In genomic region chr2:160458718-160459453, GRCh38 we compare ENCODE assay signal across 1 cellular context.
TF ChIP-seq lines count a peak whose summit lies in the region.

No MANE protein-coding gene starts in this region.

TF ChIP-seq in HepG2, 621 proteins besides CTCF, POLR2A, EP300 and RAD21:
- TF ChIP-seq ZNF609 (CRISPR knock-in tag; IDR thresholded peaks at IDR 0.05; ENCODE audit: borderline replicate concordance) (no peak), CREB1 (IDR thresholded peaks at IDR 0.05) (no peak), CREB1 (CRISPR knock-in tag; IDR thresholded peaks at IDR 0.05) (no peak), CBX2 (IDR thresholded peaks at IDR 0.05; ENCODE audit: low read depth, low read length) (no peak), CBX2 (CRISPR knock-in tag; IDR thresholded peaks at IDR 0.05; ENCODE audit: low read depth) (no peak), ZSCAN22 (CRISPR knock-in tag; IDR thresholded peaks at IDR 0.05) (no peak), ZBED4 (CRISPR knock-in tag; IDR thresholded peaks at IDR 0.05; ENCODE audit: borderline replicate concordance) (no peak), ELF4 (CRISPR knock-in tag; IDR thresholded peaks at IDR 0.05; ENCODE audit: borderline replicate concordance) (no peak)
